ENCODE assay signal across 24 cellular contexts in the genomic region with DNA sequence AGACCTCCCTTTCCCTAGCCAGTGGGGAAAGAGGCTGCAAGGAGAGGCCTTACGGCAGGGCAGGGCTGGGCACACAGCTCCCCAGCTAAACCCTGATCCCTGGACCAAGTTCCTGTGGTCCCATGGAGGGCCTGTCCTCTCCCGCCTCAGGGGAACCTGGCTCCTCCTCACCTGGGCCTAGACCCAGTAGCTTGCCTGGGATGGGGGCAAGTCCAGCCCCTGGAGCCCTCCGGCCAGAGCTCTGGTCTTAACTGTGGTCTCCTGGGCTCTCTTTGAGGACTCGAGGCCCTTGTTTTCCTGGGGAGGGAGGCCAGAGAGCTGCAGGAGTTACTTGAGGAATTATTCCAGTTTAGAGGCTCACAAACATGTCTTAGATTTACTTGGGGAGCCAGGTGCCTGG. TPM values are rescaled to one million over a fixed set of nuclear protein-coding genes. Genes with fewer than 3 reads are reported as not detected.
"Had no signal": no experiment of that assay in that cellular context is flagged by ENCODE, and none has a peak within 500 bp of the region (broad histone marks: within the 10 kb centered on the region; RNA-seq: fewer than 3 reads in every experiment).

No MANE protein-coding gene starts in this region.

- H3K36me3 ChIP-seq: ascending aorta had no signal

- H3K4me1 ChIP-seq: ascending aorta had no signal

- H3K9me3 ChIP-seq: ascending aorta, body of pancreas had no signal

- H3K27ac ChIP-seq: ascending aorta, body of pancreas had no signal

- FAIRE-seq: bronchial epithelial cell, K562, RCC 7860, TTC549 had no signal

- DNase-seq: activated B cell treated with CpG ODN at 0.5 μM for 24 hours; activated CD4-positive, alpha-beta T cell treated with anti-CD3 and anti-CD28 coated beads for 1 hour; activated CD4-positive, alpha-beta T cell treated with anti-CD3 and anti-CD28 coated beads, Interleukin-2, amount 10 ng/mL, durations not matched to agents 24 days and 14 days; activated CD4-positive, alpha-beta T cell treated with anti-CD3 and anti-CD28 coated beads, Interleukin-2, amount 50 U/mL, for 48 hours; activated CD8-positive, alpha-beta memory T cell treated with anti-CD3 and anti-CD28 coated beads, Interleukin-2, amount 10 ng/mL, durations not matched to agents 7 days and 5 days; activated effector memory CD4-positive, alpha-beta T cell treated with Interleukin-2 at 50 U/mL for 16 hours; activated naive CD4-positive, alpha-beta T cell; activated T-cell treated with anti-CD3 and anti-CD28 coated beads, Interleukin-2, amount 50 U/mL, for 24 hours; body of pancreas; NCI-H1092; NCI-H1436 treated with DMSO at 0.1 percent for 48 hours; NCI-H187 treated with DMSO at 0.1 percent for 48 hours; NCI-H2081 treated with DMSO at 0.1 percent for 48 hours; NCI-H446; NCI-H524; SIG-M5; T-cell; T-helper 2 cell; T1000 had no signal

- H3K27me3 ChIP-seq: ascending aorta, body of pancreas had no signal

- ATAC-seq: activated CD8-positive, alpha-beta memory T cell treated with anti-CD3 and anti-CD28 coated beads, Interleukin-2, amount 10 ng/mL, durations not matched to agents 7 days and 5 days; body of pancreas; K562; T-cell had no signal

- H3K4me3 ChIP-seq: ascending aorta, body of pancreas, K562 had no signal

RNA-seq across cellular contexts. Expression of a gene that starts 16.7 kb away (rescaled TPM):
- total RNA-seq: ascending aorta had no signal
